ENCODE assay signal across 20 cellular contexts in the genomic region with DNA sequence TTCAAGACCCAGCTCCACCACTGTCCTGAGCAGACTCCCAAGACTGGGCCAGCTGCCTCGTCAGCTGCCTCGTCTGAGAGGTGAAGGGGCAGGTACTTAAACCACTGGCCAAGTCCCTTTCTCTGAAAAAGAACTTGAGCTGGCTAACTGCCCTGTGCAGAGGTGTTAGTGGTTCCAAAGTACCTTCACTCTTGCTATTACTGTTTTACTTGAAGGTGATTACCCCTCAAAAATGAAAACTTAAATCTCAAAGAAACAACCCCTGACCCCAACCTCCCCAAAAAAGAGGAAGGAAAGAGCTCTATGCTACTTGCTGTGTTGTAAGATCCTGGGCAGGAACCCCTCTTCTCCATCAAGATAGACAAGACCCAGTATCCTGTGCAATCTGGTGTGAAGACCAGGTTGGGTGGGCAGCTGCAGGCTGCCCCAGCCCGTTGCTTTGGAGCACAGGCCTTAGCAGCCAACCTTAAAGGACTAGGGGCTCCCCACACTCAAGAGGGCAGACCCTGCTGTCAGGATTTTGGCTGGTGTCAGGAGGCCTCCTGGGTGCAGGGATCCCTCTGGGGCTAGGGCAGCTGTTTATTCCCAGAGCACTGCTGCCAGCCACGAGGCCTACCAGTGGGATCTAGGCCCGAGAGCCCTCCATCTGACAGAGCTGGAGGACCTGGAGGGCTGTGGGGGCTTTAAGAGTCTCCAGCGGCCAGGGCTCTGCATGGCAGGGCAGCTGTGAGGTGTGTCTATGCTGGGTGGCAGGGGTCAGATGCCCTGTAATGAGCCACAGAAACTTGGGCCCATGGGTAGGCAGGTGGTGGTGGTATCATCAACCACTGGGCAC. TPM values are rescaled to one million over a fixed set of nuclear protein-coding genes. Genes with fewer than 3 reads are reported as not detected.
A peak's percentile ranks its signal among the peaks of the same experiment; 100 is the strongest.
DNase-seq lines count a peak whose midpoint lies in the region; ATAC-seq and TF ChIP-seq lines count a peak whose summit lies in the region.
"Had no signal": no experiment of that assay in that cellular context is flagged by ENCODE, and none has a peak within 500 bp of the region (broad histone marks: within the 10 kb centered on the region; RNA-seq: fewer than 3 reads in every experiment).

No MANE protein-coding gene starts in this region.

- TF ChIP-seq CTCF in C4-2B (conservative IDR thresholded peaks at IDR 0.05) (no peak), NB4 (IDR thresholded peaks at IDR 0.05; ENCODE audit: low read depth, low read length) (no peak), liver (IDR thresholded peaks at IDR 0.05; ENCODE audit: low read depth, low read length, missing input control) (no peak)

- peak overlapping the region; percentile 89 for H3K27ac Mint-ChIP-seq in stimulated activated naive B cell treated with anti-CD40 and anti-IgM and Interleukin-4, amounts not matched to agents 10 μg/mL and 1 μg/mL and 100 μg/mL, for 72 hours
- H3K27ac Mint-ChIP-seq: activated naive CD8-positive, alpha-beta T cell treated with anti-CD3 and anti-CD28 coated beads, Interleukin-2, amount 10 ng/mL, durations not matched to agents 7 days and 5 days; activated T-cell treated with anti-CD3 and anti-CD28 coated beads, Interleukin-2, amount 50 U/mL, for 72 hours; natural killer cell had no signal

- peak; percentile 67 to 73 for ATAC-seq in stimulated activated naive B cell treated with anti-CD40 and anti-IgM and Interleukin-4, amounts not matched to agents 10 μg/mL and 1 μg/mL and 100 μg/mL, for 72 hours (replicated peaks)
- ATAC-seq: activated CD4-positive, CD25-positive, alpha-beta regulatory T cell treated with anti-CD3 and anti-CD28 coated beads, Interleukin-2, amount 50 U/mL, for 24 hours; activated T-cell treated with anti-CD3 and anti-CD28 coated beads, Interleukin-2, amount 50 U/mL, for 72 hours had no signal

- H3K27me3 ChIP-seq in liver (ENCODE audit: control insufficient read depth in 4 of 4, insufficient read depth in 4 of 4, low read length in 3 of 4) (no peaks in the 10 kb centered on the region), MG63 (no peaks in the 10 kb centered on the region)
- H3K27me3 ChIP-seq: body of pancreas had no signal

- H3K4me3 Mint-ChIP-seq in stimulated activated naive B cell treated with anti-CD40 and anti-IgM and Interleukin-4, amounts not matched to agents 10 μg/mL and 1 μg/mL and 100 μg/mL, for 72 hours, result no peak overlapping the region
- H3K4me3 Mint-ChIP-seq: activated naive CD8-positive, alpha-beta T cell treated with anti-CD3 and anti-CD28 coated beads, Interleukin-2, amount 10 ng/mL, durations not matched to agents 7 days and 5 days; activated T-cell treated with anti-CD3 and anti-CD28 coated beads, Interleukin-2, amount 50 U/mL, for 72 hours; natural killer cell had no signal

- H3K4me1 ChIP-seq in liver (ENCODE audit: control insufficient read depth in 4 of 4, insufficient read depth in 4 of 4, low read length in 3 of 4), result peaks cover 14 to 59% (median 32%) of the 10 kb centered on the region in 4 donors

- H3K9me3 ChIP-seq in liver (ENCODE audit: control insufficient read depth in 4 of 4, low read length in 3 of 4), result no peaks in the 10 kb centered on the region
- H3K9me3 ChIP-seq in MG63, result no peaks in the 10 kb centered on the region
- H3K9me3 ChIP-seq: body of pancreas had no signal

- WGBS in liver, result 58% methylated on average over 6 of the region's 6 CpGs

- no peaks in the 10 kb centered on the region for H3K27me3 Mint-ChIP-seq in stimulated activated naive B cell treated with anti-CD40 and anti-IgM and Interleukin-4, amounts not matched to agents 10 μg/mL and 1 μg/mL and 100 μg/mL, for 72 hours
- H3K27me3 Mint-ChIP-seq: activated naive CD8-positive, alpha-beta T cell treated with anti-CD3 and anti-CD28 coated beads, Interleukin-2, amount 10 ng/mL, durations not matched to agents 7 days and 5 days had no signal

- H3K36me3 Mint-ChIP-seq in stimulated activated naive B cell treated with anti-CD40 and anti-IgM and Interleukin-4, amounts not matched to agents 10 μg/mL and 1 μg/mL and 100 μg/mL, for 72 hours, result peaks cover 56 to 61% of the 10 kb centered on the region in 2 donors

- no peak overlapping the region for H3K9ac ChIP-seq in liver (ENCODE audit: low read depth in 1 of 2, low read length in 2 of 2)

- H3K27ac ChIP-seq in C4-2B, result peak overlapping the region; percentile 58
- H3K27ac ChIP-seq in liver (ENCODE audit: low read depth in 1 of 2, low read length in 2 of 2), result peak overlapping the region; percentile 84 to 97
- H3K27ac ChIP-seq: PC-9 had no signal

- TF ChIP-seq POLR2A in NB4 (IDR thresholded peaks at IDR 0.05; ENCODE audit: extremely low read depth, insufficient read length), result no peak

- H3K36me3 ChIP-seq in liver (ENCODE audit: control insufficient read depth in 4 of 4, insufficient read depth in 3 of 4, low read depth in 1 of 4, low read length in 3 of 4) (peaks cover 15 to 35% (median 27%) of the 10 kb centered on the region in 4 donors), MG63 (peaks cover 36% of the 10 kb centered on the region)

- no peak overlapping the region for H3K4me3 ChIP-seq in NB4 (ENCODE audit: low read depth, low read length)
- no peak overlapping the region for H3K4me3 ChIP-seq in liver (ENCODE audit: low read depth in 1 of 3, low read length in 3 of 3)
- no peak overlapping the region for H3K4me3 ChIP-seq in MG63
- H3K4me3 ChIP-seq: body of pancreas, PC-9 had no signal

- H3K9me3 Mint-ChIP-seq in stimulated activated naive B cell treated with anti-CD40 and anti-IgM and Interleukin-4, amounts not matched to agents 10 μg/mL and 1 μg/mL and 100 μg/mL, for 72 hours, result no peaks in the 10 kb centered on the region
- H3K9me3 Mint-ChIP-seq: activated naive CD8-positive, alpha-beta T cell treated with anti-CD3 and anti-CD28 coated beads, Interleukin-2, amount 10 ng/mL, durations not matched to agents 7 days and 5 days; activated T-cell treated with anti-CD3 and anti-CD28 coated beads, Interleukin-2, amount 50 U/mL, for 72 hours; natural killer cell had no signal

- peaks cover 30 to 59% of the 10 kb centered on the region in 2 donors for H3K4me1 Mint-ChIP-seq in stimulated activated naive B cell treated with anti-CD40 and anti-IgM and Interleukin-4, amounts not matched to agents 10 μg/mL and 1 μg/mL and 100 μg/mL, for 72 hours
- H3K4me1 Mint-ChIP-seq: activated naive CD8-positive, alpha-beta T cell treated with anti-CD3 and anti-CD28 coated beads, Interleukin-2, amount 10 ng/mL, durations not matched to agents 7 days and 5 days; natural killer cell had no signal

- TF ChIP-seq RAD21 in liver (IDR thresholded peaks at IDR 0.05), result no peak

- DNase-seq in NB4 (ENCODE audit: low read depth), result peak; percentile 55
- DNase-seq in stimulated activated naive B cell treated with anti-CD40 and anti-IgM and Interleukin-4, amounts not matched to agents 10 μg/mL and 1 μg/mL and 100 μg/mL, for 72 hours, result no peak
- DNase-seq in H4 (ENCODE audit: low spot score), result no peak
- DNase-seq in RKO (ENCODE audit: low spot score), result no peak
- no peak for DNase-seq in MG63
- DNase-seq: activated CD8-positive, alpha-beta memory T cell treated with anti-CD3 and anti-CD28 coated beads for 24 hours; activated naive CD8-positive, alpha-beta T cell treated with anti-CD3 and anti-CD28 coated beads, Interleukin-2, amount 10 ng/mL, durations not matched to agents 7 days and 5 days; activated T-cell treated with anti-CD3 and anti-CD28 coated beads, Interleukin-2, amount 50 U/mL, for 72 hours; Calu3; EL; mesenchymal stem cell; natural killer cell; NCI-H1417; PC-9; stimulated activated CD4-positive, alpha-beta T cell treated with anti-CD3 and anti-CD28 coated beads, Interleukin-2, amount 100 ng/mL, for 48 hours; T-helper 9 cell had no signal

TF ChIP-seq in liver, 16 proteins besides CTCF, POLR2A, EP300 and RAD21:
- TF ChIP-seq FOXA1 (IDR thresholded peaks at IDR 0.05), result no peak
- peak in 1 of 2 donors; percentile 14 for TF ChIP-seq HNF4A (conservative IDR thresholded peaks at IDR 0.05)

RNA-seq across cellular contexts. Expression of a gene that starts 13.0 kb away (rescaled TPM):
- 100 to 1,000 TPM; 176 to 202 TPM for total RNA-seq in liver
- polyA plus RNA-seq in liver, result 100 to 1,000 TPM; 118 to 182 TPM
- 42.2 and 72.2 TPM in 2 replicates for total RNA-seq in H4 (2014; rRNA removed; shearing (Covaris generic))
- total RNA-seq in MG63 (2014; rRNA removed; shearing (Covaris generic); ENCODE audit: low replicate concordance), result 66.8 and 128 TPM in 2 replicates

RNA-seq across cellular contexts. Expression of a gene that starts 13.9 kb away (rescaled TPM):
- total RNA-seq in liver, result 100 to 1,000 TPM in 1 of 2 donors, 10 to 100 TPM in 1; 91.3 to 128 TPM
- 10 to 100 TPM; 57.2 to 80.6 TPM for polyA plus RNA-seq in liver
- total RNA-seq in H4 (2014; rRNA removed; shearing (Covaris generic)), result 194 and 261 TPM in 2 replicates
- total RNA-seq in MG63 (2014; rRNA removed; shearing (Covaris generic); ENCODE audit: low replicate concordance), result 75.1 and 110 TPM in 2 replicates

RNA-seq across cellular contexts. Expression of a gene that starts 46.8 kb away (rescaled TPM):
- total RNA-seq in liver, result 10 to 100 TPM in 1 of 2 donors, 1 to 10 TPM in 1; 7.1 to 67.6 TPM
- polyA plus RNA-seq in liver, result 100 to 1,000 TPM in 1 of 2 donors, 10 to 100 TPM in 1; 50.0 to 115 TPM
- not detected in 2 replicates for total RNA-seq in H4 (2014; rRNA removed; shearing (Covaris generic))
- not detected in 2 replicates for total RNA-seq in MG63 (2014; rRNA removed; shearing (Covaris generic); ENCODE audit: low replicate concordance)

RNA-seq across cellular contexts. Expression of a gene that starts 51.0 kb away (rescaled TPM):
- total RNA-seq in liver, result 1 to 10 TPM; 7.8 to 8.5 TPM
- 10 to 100 TPM; 10.2 to 14.3 TPM for polyA plus RNA-seq in liver
- total RNA-seq in H4 (2014; rRNA removed; shearing (Covaris generic)), result 0.66 and 2.1 TPM in 2 replicates
- total RNA-seq in MG63 (2014; rRNA removed; shearing (Covaris generic); ENCODE audit: low replicate concordance), result 5.9 TPM in 1 of 2 replicates, not detected in the other
